Comparison of ENCODE assay signal across 16 cellular contexts in the genomic region with DNA sequence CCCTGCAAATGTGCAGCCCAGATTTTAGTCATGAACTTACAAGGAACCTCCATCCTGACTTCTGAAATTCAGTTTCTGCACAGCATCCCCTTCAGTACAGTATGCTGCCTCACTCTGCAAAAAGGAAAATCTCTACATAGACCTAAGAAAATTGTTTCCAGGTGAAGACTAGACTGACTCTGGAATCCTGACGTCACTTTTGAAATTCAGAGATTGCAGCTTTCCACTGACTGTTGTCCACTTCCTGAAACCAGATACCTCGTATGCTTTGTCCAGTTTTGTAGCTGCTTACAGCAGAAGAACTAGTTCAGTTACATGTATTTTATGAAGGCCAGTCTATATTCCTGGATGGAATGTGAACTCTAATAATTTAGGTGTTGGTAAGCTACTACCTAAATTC.
DNase-seq lines count a peak whose midpoint lies in the region; ATAC-seq and TF ChIP-seq lines count a peak whose summit lies in the region.
"Had no signal": no experiment of that assay in that cellular context is flagged by ENCODE, and none has a peak within 500 bp of the region (broad histone marks: within the 10 kb centered on the region; RNA-seq: fewer than 3 reads in every experiment).

No MANE protein-coding gene starts in this region.

- H3K9ac ChIP-seq in neuronal stem cell (ENCODE audit: low read depth, low read length, poor library complexity), result no peak overlapping the region
- H3K9ac ChIP-seq: BLaER1, KMS-11 had no signal

- no peak overlapping the region for H2AK5ac ChIP-seq in neuronal stem cell (ENCODE audit: low read depth, low read length)

- H2BK15ac ChIP-seq in neuronal stem cell (ENCODE audit: low read length), result no peak overlapping the region

- H2AFZ ChIP-seq in neuronal stem cell (ENCODE audit: low read length), result peak overlapping the region; percentile 40

- no peak overlapping the region for H3K4ac ChIP-seq in neuronal stem cell (ENCODE audit: low read length)

- intact Hi-C loops in body of pancreas (cut with DNase I), result no loop called here

- H3K4me2 ChIP-seq in neuronal stem cell (ENCODE audit: insufficient read depth, low read length, poor library complexity, severe bottlenecking), result no peak overlapping the region
- H3K4me2 ChIP-seq: A549, BLaER1, KMS-11 had no signal

- H2BK12ac ChIP-seq in neuronal stem cell (ENCODE audit: low read length), result no peak overlapping the region

- H3K23ac ChIP-seq in neuronal stem cell (ENCODE audit: low read depth, low read length, poor library complexity), result no peak overlapping the region

- peak; percentile 21 for DNase-seq in SIG-M5 treated with dmso at 0.1 percent for 504 hours (lab: John Stamatoyannopoulos, UW; ENCODE audit: unreplicated experiment)
- no peak for DNase-seq in SIG-M5 (lab: John Stamatoyannopoulos, UW)
- DNase-seq in EH (ENCODE audit: low read depth), result peak; percentile 3
- DNase-seq in HFF-Myc (ENCODE audit: extremely low read depth, low read depth), result peak; percentile 3
- no peak for DNase-seq in neuronal stem cell (ENCODE audit: low spot score)
- DNase-seq in DMS 273 treated with DMSO at 0.1 percent for 48 hours (lab: John Stamatoyannopoulos, UW), result no peak
- no peak for DNase-seq in activated T-cell treated with anti-CD3 and anti-CD28 coated beads for 4 hours
- DNase-seq in body of pancreas, result no peak
- DNase-seq: CD4-positive, alpha-beta memory T cell; DMS79 treated with DMSO at 0.1 percent for 48 hours; EL had no signal

- H3K27me3 ChIP-seq in neuronal stem cell (ENCODE audit: control insufficient read depth in 3 of 3, insufficient read depth in 3 of 3, low read depth in 1 of 3, low read length in 3 of 3), result no peaks in the 10 kb centered on the region
- no peaks in the 10 kb centered on the region for H3K27me3 ChIP-seq in body of pancreas
- H3K27me3 ChIP-seq: BLaER1 had no signal

- H3K9me3 ChIP-seq in neuronal stem cell (replicated peaks in 1 of 2; ENCODE audit: control insufficient read depth in 2 of 2, insufficient read depth in 1 of 2, low read depth in 1 of 2, low read length in 2 of 2) (no peaks in the 10 kb centered on the region), body of pancreas (no peaks in the 10 kb centered on the region)
- H3K9me3 ChIP-seq: BLaER1 had no signal

- no peak overlapping the region for H4K91ac ChIP-seq in neuronal stem cell (ENCODE audit: low read depth, low read length, poor library complexity)

- no peak for ATAC-seq in body of pancreas
- ATAC-seq: A549, HCT116 had no signal

- H3K27ac ChIP-seq in neuronal stem cell (replicated peaks; ENCODE audit: low read length), result no peak overlapping the region
- no peak overlapping the region for H3K27ac ChIP-seq in body of pancreas
- H3K27ac ChIP-seq: 22Rv1, A549, BLaER1, KMS-11 had no signal

- H3K79me1 ChIP-seq in neuronal stem cell (ENCODE audit: low read depth, low read length), result no peaks in the 10 kb centered on the region

- H3K36me3 ChIP-seq in neuronal stem cell (replicated peaks in 1 of 2; ENCODE audit: control insufficient read depth in 2 of 2, insufficient read depth in 2 of 2, low read length in 2 of 2) (no peaks in the 10 kb centered on the region), body of pancreas (replicated peaks in 1 of 2; ENCODE audit: insufficient read depth in 1 of 2, low read depth in 2 of 2) (no peaks in the 10 kb centered on the region)
- H3K36me3 ChIP-seq: BLaER1 had no signal

- H3K4me1 ChIP-seq in neuronal stem cell (ENCODE audit: control insufficient read depth in 2 of 2, insufficient read depth in 1 of 2, low read depth in 1 of 2, low read length in 2 of 2) (no peaks in the 10 kb centered on the region), body of pancreas (no peaks in the 10 kb centered on the region)
- H3K4me1 ChIP-seq: A549, BLaER1 had no signal

- no peak overlapping the region for H2BK120ac ChIP-seq in neuronal stem cell (ENCODE audit: low read depth, low read length)

- TF ChIP-seq POLR2A in body of pancreas (IDR thresholded peaks at IDR 0.05), result no peak

- no peak overlapping the region for H3K14ac ChIP-seq in neuronal stem cell (ENCODE audit: low read length)

- no peak overlapping the region for H2BK5ac ChIP-seq in neuronal stem cell (ENCODE audit: low read length)

- H3K4me3 ChIP-seq in HFF-Myc (replicated peaks; ENCODE audit: low read depth, low read length) (no peak overlapping the region), neuronal stem cell (ENCODE audit: low read length in 2 of 2) (no peak overlapping the region), body of pancreas (no peak overlapping the region)
- H3K4me3 ChIP-seq: A549, BLaER1 had no signal

- no peak overlapping the region for H3K18ac ChIP-seq in neuronal stem cell (ENCODE audit: low read length)

- H4K8ac ChIP-seq in neuronal stem cell (ENCODE audit: low read depth, low read length), result no peak overlapping the region

- TF ChIP-seq CTCF in HFF-Myc (IDR thresholded peaks at IDR 0.05; ENCODE audit: low read depth, low read length, missing control alignments) (no peak), body of pancreas (IDR thresholded peaks at IDR 0.05) (no peak)

- no CpG with 5 or more reads among the region's 2 CpGs for WGBS in neuronal stem cell (ENCODE audit: extremely low coverage in 2 of 2, insufficient read length in 2 of 2, insufficient replicate concordance in 1 of 2), 2 donors
- WGBS in body of pancreas, 2 donors, result 28% methylated on average over 2 of the region's 2 CpGs

Comparison
In these comparisons a context has a peak if more than half of its experiments do, and no peak if none do; other contexts are left out.
1. DNase-seq: peak in SIG-M5 treated with dmso at 0.1 percent for 504 hours (single experiment), EH (single experiment) and HFF-Myc (single experiment); none in SIG-M5 (single experiment), neuronal stem cell (single experiment), DMS 273 treated with DMSO at 0.1 percent for 48 hours (single experiment), activated T-cell treated with anti-CD3 and anti-CD28 coated beads for 4 hours (single experiment) and body of pancreas (0 of 4).